Comparison of ENCODE assay signal across 5 cellular contexts in the genomic region with DNA sequence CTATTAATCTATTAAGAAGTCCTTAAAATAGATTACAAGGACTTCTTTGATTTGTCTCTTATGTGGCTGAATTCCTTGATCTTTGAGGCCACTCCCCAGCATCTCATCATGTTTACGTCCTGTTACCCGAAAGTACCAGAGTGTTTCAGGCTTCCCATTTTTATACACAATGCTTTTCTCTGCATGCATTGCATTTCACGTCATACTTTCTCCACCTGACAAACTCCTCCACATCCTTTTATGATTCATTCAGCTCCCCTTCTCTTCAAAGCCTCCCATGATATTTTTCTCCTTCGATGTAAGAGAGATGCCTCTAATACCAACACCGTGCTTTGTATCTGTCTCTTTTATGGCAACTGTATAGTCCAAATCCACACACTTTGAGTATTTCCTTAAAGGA.
"Had no signal": no experiment of that assay in that cellular context is flagged by ENCODE, and none has a peak within 500 bp of the region (broad histone marks: within the 10 kb centered on the region; RNA-seq: fewer than 3 reads in every experiment).

No MANE protein-coding gene starts in this region.

- H3K4me3 Mint-ChIP-seq: GM23338, H9 had no signal

- H2AFZ ChIP-seq: GM23338 had no signal

- H3K27ac Mint-ChIP-seq: GM23338, H9 had no signal

- ATAC-seq: GM23338, K562 had no signal

- H3K4me3 ChIP-seq: GM23338, K562 had no signal

- DNase-seq: H9, HCEC 1CT, IMR-90 had no signal

- H3K9me3 Mint-ChIP-seq: GM23338, H9 had no signal

- H3K4me2 ChIP-seq: GM23338 had no signal
